ENCODE assay signal across 17 cellular contexts in genomic region chr13:28199089-28199488, GRCh38.
A peak's percentile ranks its signal among the peaks of the same experiment; 100 is the strongest.
DNase-seq lines count a peak whose midpoint lies in the region; ATAC-seq and TF ChIP-seq lines count a peak whose summit lies in the region.
"Had no signal": no experiment of that assay in that cellular context is flagged by ENCODE, and none has a peak within 500 bp of the region (broad histone marks: within the 10 kb centered on the region; RNA-seq: fewer than 3 reads in every experiment).

No MANE protein-coding gene starts in this region.

- no TSS peak for BruUV-seq in PC-3 (replicated peaks; lab: Mats Ljungman, UMichigan)

- no peak overlapping the region for H3K9ac ChIP-seq in endodermal cell (ENCODE audit: extremely low read depth, low read length, poor library complexity, severe bottlenecking)
- H3K9ac ChIP-seq in PC-3 (ENCODE audit: low read length), result no peak overlapping the region

- H3K36me3 Mint-ChIP-seq in GM23338 (ENCODE audit: low read depth) (peaks cover 36% of the 10 kb centered on the region; the same call in 2 of the 3 replicates), endodermal cell (ENCODE audit: low read depth) (peaks cover 60% of the 10 kb centered on the region), neural crest cell (ENCODE audit: low read depth) (no peaks in the 10 kb centered on the region)

- 89 to 91% methylated on average over 1 to 3 of the region's 3 CpGs for WGBS in endodermal cell (ENCODE audit: insufficient coverage in 1 of 2, insufficient read length in 1 of 2), 2 experiments

- H2AFZ ChIP-seq in GM23338 (no peak overlapping the region), PC-3 (ENCODE audit: low read length) (no peak overlapping the region)

- no peaks in the 10 kb centered on the region for H3K36me3 ChIP-seq in GM23338 (ENCODE audit: insufficient read depth)
- H3K36me3 ChIP-seq in endodermal cell (ENCODE audit: control insufficient read depth, insufficient read depth, low read length), result peaks cover 81% of the 10 kb centered on the region
- H3K36me3 ChIP-seq in PC-3 (ENCODE audit: low read depth, low read length), result no peaks in the 10 kb centered on the region

- H3K4me3 ChIP-seq in GM23338 (no peak overlapping the region), endodermal cell (ENCODE audit: low read length) (no peak overlapping the region), PC-3 (ENCODE audit: low read length) (no peak overlapping the region)

- H3F3A ChIP-seq in GM23338 (replicated peaks; ENCODE audit: low read depth) (no peaks in the 10 kb centered on the region), PC-3 (ENCODE audit: low read length, unreplicated experiment) (no peaks in the 10 kb centered on the region)

- H4K20me1 ChIP-seq in GM23338 (replicated peaks; ENCODE audit: insufficient read depth) (no peaks in the 10 kb centered on the region; the same call in none of the 2 replicates), PC-3 (ENCODE audit: low read length) (no peaks in the 10 kb centered on the region)

- H3K4me1 ChIP-seq in GM23338 (ENCODE audit: insufficient read depth) (no peaks in the 10 kb centered on the region), endodermal cell (ENCODE audit: control insufficient read depth, insufficient read depth, low read length) (no peaks in the 10 kb centered on the region), PC-3 (ENCODE audit: insufficient read depth, low read length) (no peaks in the 10 kb centered on the region)

- TF ChIP-seq CTCF in GM23338 (conservative IDR thresholded peaks at IDR 0.05; ENCODE audit: low read depth in 2 of 2), result peak in 1 of 2 experiments; percentile 3; a peak in 1 of 4 replicates
- TF ChIP-seq CTCF in endodermal cell (conservative IDR thresholded peaks at IDR 0.05), result peak; percentile 64
- peak; percentile 35 for TF ChIP-seq CTCF in neural crest cell (conservative IDR thresholded peaks at IDR 0.05)
- no peak for TF ChIP-seq CTCF in PC-3 (conservative IDR thresholded peaks at IDR 0.05; ENCODE audit: low read depth, low read length)

- H3K27me3 ChIP-seq in GM23338 (ENCODE audit: insufficient read depth) (no peaks in the 10 kb centered on the region), endodermal cell (ENCODE audit: control insufficient read depth, insufficient read depth, low read length, poor library complexity, severe bottlenecking) (no peaks in the 10 kb centered on the region), PC-3 (ENCODE audit: low read length) (no peaks in the 10 kb centered on the region)

- H3K27ac Mint-ChIP-seq in GM23338 (no peak overlapping the region), endodermal cell (no peak overlapping the region), neural crest cell (ENCODE audit: unreplicated experiment) (no peak overlapping the region)

- intact Hi-C loops in PC-3 (cut with micrococcal nuclease), result no loop called here

- peak; percentile 45 for DNase-seq in GM23338 (ENCODE audit: low spot score)
- DNase-seq in NAMALWA (ENCODE audit: low spot score), result peak; percentile 20
- DNase-seq in endodermal cell, result no peak
- DNase-seq in neural crest cell (ENCODE audit: low read depth, low spot score), result no peak
- DNase-seq in NCI-H345 treated with DMSO at 0.1 percent for 48 hours (lab: John Stamatoyannopoulos, UW; ENCODE audit: unreplicated experiment), result no peak
- no peak for DNase-seq in PC-3
- DNase-seq: ACHN; Caco-2; CD4-positive, CD25-positive, alpha-beta regulatory T cell; DMS153; HCEC 1CT; NCI-H1417 treated with DMSO at 0.1 percent for 48 hours; NCI-H2029 treated with DMSO at 0.1 percent for 48 hours; NCI-H526; RPMI8226; SIG-M5 had no signal

- H3K4me2 ChIP-seq in GM23338, result no peak overlapping the region
- no peak overlapping the region for H3K4me2 ChIP-seq in PC-3 (ENCODE audit: low read length)

- H3K9me3 ChIP-seq in endodermal cell (ENCODE audit: control insufficient read depth, low read length), result no peaks in the 10 kb centered on the region
- H3K9me3 ChIP-seq in PC-3 (ENCODE audit: low read length), result no peaks in the 10 kb centered on the region
- H3K9me3 ChIP-seq: Caco-2 had no signal

- no peak overlapping the region for H3K27ac ChIP-seq in GM23338 (ENCODE audit: low read depth)
- no peak overlapping the region for H3K27ac ChIP-seq in endodermal cell (ENCODE audit: low read depth, low read length)
- no peak overlapping the region for H3K27ac ChIP-seq in PC-3 (ENCODE audit: low read length)

- H3K4me1 Mint-ChIP-seq in GM23338 (no peaks in the 10 kb centered on the region), endodermal cell (no peaks in the 10 kb centered on the region), neural crest cell (no peaks in the 10 kb centered on the region)

- H3K27me3 Mint-ChIP-seq in GM23338 (ENCODE audit: insufficient read depth, low read depth, poor library complexity), result no peaks in the 10 kb centered on the region
- no peaks in the 10 kb centered on the region for H3K27me3 Mint-ChIP-seq in endodermal cell (ENCODE audit: insufficient read depth)
- H3K27me3 Mint-ChIP-seq in neural crest cell (ENCODE audit: low read depth), result no peaks in the 10 kb centered on the region
- H3K27me3 Mint-ChIP-seq: CD4-positive, CD25-positive, alpha-beta regulatory T cell had no signal

- H3K9me3 Mint-ChIP-seq in GM23338 (no peaks in the 10 kb centered on the region), endodermal cell (no peaks in the 10 kb centered on the region), neural crest cell (no peaks in the 10 kb centered on the region)

- H3K79me2 ChIP-seq in GM23338 (replicated peaks; ENCODE audit: insufficient read depth) (no peaks in the 10 kb centered on the region), PC-3 (ENCODE audit: low read length) (no peaks in the 10 kb centered on the region)

- no peak overlapping the region for H3K4me3 Mint-ChIP-seq in GM23338
- no peak overlapping the region for H3K4me3 Mint-ChIP-seq in endodermal cell
- no peak overlapping the region for H3K4me3 Mint-ChIP-seq in neural crest cell
- H3K4me3 Mint-ChIP-seq: CD4-positive, CD25-positive, alpha-beta regulatory T cell had no signal

- CTCF ChIA-PET in PC-3 (lab: Charles Lee), result interaction anchor here (0.6 kb wide), 1 partner anchor 17 kb away, joined by 3 read pairs; no protein-coding TSS in a partner anchor

- ATAC-seq in GM23338, result peak; percentile 31; the same call in 2 of the 3 replicates
- ATAC-seq in PC-3, result no peak
- no peak for ATAC-seq in GM18909 (IDR thresholded peaks at IDR 0.05; ENCODE audit: poor library complexity, unreplicated experiment)

- POLR2A ChIA-PET in PC-3 (lab: Charles Lee; ENCODE audit: unreplicated experiment), result no interaction called here

- no peaks in the 10 kb centered on the region for H3K9me2 ChIP-seq in GM23338 (ENCODE audit: insufficient read depth)
- no peaks in the 10 kb centered on the region for H3K9me2 ChIP-seq in PC-3 (replicated peaks; ENCODE audit: low read length)

TF ChIP-seq in GM23338, 12 proteins besides CTCF, POLR2A, EP300 and RAD21 (continues in another document):
- no peak for TF ChIP-seq ZNF114 (CRISPR knock-in tag; IDR thresholded peaks at IDR 0.05)
- no peak for TF ChIP-seq STAT1 (IDR thresholded peaks at IDR 0.05; ENCODE audit: unreplicated experiment)
- no peak for TF ChIP-seq ZNF331 (CRISPR knock-in tag; IDR thresholded peaks at IDR 0.05; ENCODE audit: low read depth)
- TF ChIP-seq NANOG (IDR thresholded peaks at IDR 0.05; ENCODE audit: borderline replicate concordance), result no peak

Comparison
In these comparisons a context has a peak if more than half of its experiments do, and no peak if none do; other contexts are left out.
1. DNase-seq: peak in GM23338 (single experiment) and NAMALWA (single experiment); none in endodermal cell (single experiment), neural crest cell (single experiment), NCI-H345 treated with DMSO at 0.1 percent for 48 hours (single experiment) and PC-3 (single experiment).